8 cellular contexts compared by ENCODE assay signal in the genomic region with DNA sequence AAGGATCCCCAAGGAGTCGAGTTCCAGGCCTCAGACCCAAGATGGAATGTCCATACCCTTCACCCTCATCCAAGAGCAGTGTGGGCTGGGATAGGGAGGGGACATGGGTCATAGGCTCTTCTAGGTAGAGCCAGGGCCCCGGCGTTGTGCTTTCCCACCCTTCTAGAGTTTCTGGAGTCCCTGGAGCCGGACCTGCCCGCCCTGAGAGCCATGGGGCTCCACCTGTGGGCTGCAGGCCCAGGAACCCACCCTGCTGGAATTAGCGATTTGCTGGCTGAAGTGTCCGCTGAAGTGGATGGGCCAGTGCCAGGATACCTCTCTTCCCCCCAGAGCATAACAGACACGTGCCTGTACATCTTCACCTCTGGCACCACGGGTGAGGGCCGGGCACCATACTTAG. TPM values are rescaled to one million over a fixed set of nuclear protein-coding genes. Genes with fewer than 3 reads are reported as not detected.
A peak's percentile ranks its signal among the peaks of the same experiment; 100 is the strongest.
DNase-seq lines count a peak whose midpoint lies in the region; ATAC-seq, FAIRE-seq and TF ChIP-seq lines count a peak whose summit lies in the region.

No MANE protein-coding gene starts in this region.

- POLR2A ChIA-PET in activated CD4-positive, alpha-beta T cell treated with anti-CD3 and anti-CD28 coated beads for 36 hours (lab: Charles Lee) = interaction anchor here (0.6 to 1.6 kb wide), 2 partner anchors 9 to 201 kb away, joined by 3 to 13 read pairs; a partner anchor contains a TSS

- no peak for TF ChIP-seq POLR2A in testis (IDR thresholded peaks at IDR 0.05)

- H3K27me3 ChIP-seq in ascending aorta = no peaks in the 10 kb centered on the region
- H3K27me3 ChIP-seq in layer of hippocampus (ENCODE audit: control insufficient read depth, insufficient read depth, low read length) = no peaks in the 10 kb centered on the region
- H3K27me3 ChIP-seq in testis = no peaks in the 10 kb centered on the region

- TF ChIP-seq CTCF in ascending aorta (IDR thresholded peaks at IDR 0.05) (no peak), testis (IDR thresholded peaks at IDR 0.05) (no peak), D721Med (IDR thresholded peaks at IDR 0.05; ENCODE audit: insufficient read depth, missing control alignments) (no peak)

- WGBS in testis, 2 donors = 35 to 36% methylated on average over 10 of the region's 10 CpGs

- intact Hi-C loops in activated CD4-positive, alpha-beta T cell treated with anti-CD3 and anti-CD28 coated beads for 36 hours (cut with DNase I, micrococcal nuclease) = loop anchor here in 1 of 2 experiments (10.0 kb wide), 1 partner anchor 102 kb away; a partner anchor contains a TSS
- intact Hi-C loops in ascending aorta (cut with DNase I) = loop anchor here (10.0 kb wide), 1 partner anchor 242 kb away; a partner anchor contains a TSS
- intact Hi-C loops in testis (cut with DNase I; ENCODE audit: low total_unique reads) = no loop called here

- FAIRE-seq in D721Med (lab: Jason Lieb, UNC) = no peak

- peak overlapping the region; percentile 69 for H3K4me3 Mint-ChIP-seq in activated CD4-positive, alpha-beta T cell treated with anti-CD3 and anti-CD28 coated beads for 36 hours

- H3K27me3 Mint-ChIP-seq in activated CD4-positive, alpha-beta T cell treated with anti-CD3 and anti-CD28 coated beads for 36 hours = no peaks in the 10 kb centered on the region

- no peak overlapping the region for H3K27ac Mint-ChIP-seq in activated CD4-positive, alpha-beta T cell treated with anti-CD3 and anti-CD28 coated beads for 36 hours

- H3K4me1 Mint-ChIP-seq in activated CD4-positive, alpha-beta T cell treated with anti-CD3 and anti-CD28 coated beads for 36 hours = peaks cover 14% of the 10 kb centered on the region

- no peak for ATAC-seq in activated CD4-positive, alpha-beta T cell treated with anti-CD3 and anti-CD28 coated beads for 36 hours
- ATAC-seq in HG02678 (IDR thresholded peaks at IDR 0.05; ENCODE audit: unreplicated experiment) = no peak

- peaks cover 11% of the 10 kb centered on the region for H3K36me3 Mint-ChIP-seq in activated CD4-positive, alpha-beta T cell treated with anti-CD3 and anti-CD28 coated beads for 36 hours (ENCODE audit: low read depth)

- H3K4me1 ChIP-seq in ascending aorta = peaks cover 22 to 56% of the 10 kb centered on the region in 2 donors
- H3K4me1 ChIP-seq in testis = peaks cover 42% of the 10 kb centered on the region

- no peak for DNase-seq in activated CD4-positive, alpha-beta T cell treated with anti-CD3 and anti-CD28 coated beads for 36 hours
- no peak for DNase-seq in activated CD4-positive, alpha-beta T cell treated with anti-CD3 and anti-CD28 coated beads for 1 hour
- no peak for DNase-seq in ascending aorta (ENCODE audit: low spot score in 2 of 2)
- DNase-seq in testis = no peak
- DNase-seq in DMS153 (lab: John Stamatoyannopoulos, UW) = no peak
- no peak for DNase-seq in D721Med (ENCODE audit: insufficient read length, low spot score)

- peaks cover 28 to 35% of the 10 kb centered on the region in 2 donors for H3K36me3 ChIP-seq in ascending aorta
- no peaks in the 10 kb centered on the region for H3K36me3 ChIP-seq in testis (ENCODE audit: low read depth, missing control alignments)

- H3K27ac ChIP-seq in ascending aorta (peak overlapping the region; percentile 92 to 93), layer of hippocampus (ENCODE audit: low read depth, low read length) (peak overlapping the region; percentile 68), testis (peak overlapping the region; percentile 61 to 87)

- H3K9me3 ChIP-seq in ascending aorta (no peaks in the 10 kb centered on the region), testis (no peaks in the 10 kb centered on the region)

- H3K4me3 ChIP-seq in ascending aorta = peak overlapping the region; percentile 78 to 85
- peak overlapping the region; percentile 55 to 68 for H3K4me3 ChIP-seq in testis

- no peaks in the 10 kb centered on the region for H3K9me3 Mint-ChIP-seq in activated CD4-positive, alpha-beta T cell treated with anti-CD3 and anti-CD28 coated beads for 36 hours (ENCODE audit: low read depth)

- CTCF ChIA-PET in activated CD4-positive, alpha-beta T cell treated with anti-CD3 and anti-CD28 coated beads for 36 hours (lab: Charles Lee) = interaction anchor here (1.0 to 1.6 kb wide), 3 partner anchors 26 to 241 kb away, joined by 4 to 7 read pairs (median 6); a partner anchor contains a TSS

RNA-seq across cellular contexts. Expression of a gene that starts 1.1 kb away (rescaled TPM):
- total RNA-seq in activated CD4-positive, alpha-beta T cell treated with anti-CD3 and anti-CD28 coated beads for 36 hours = 1 to 10 TPM; 5.9 to 9.3 TPM
- total RNA-seq in ascending aorta = 315 TPM
- total RNA-seq in testis = 10 to 100 TPM; 38.5 to 54.9 TPM
- 83.3 TPM for polyA plus RNA-seq in testis (ENCODE audit: insufficient read depth, low read depth, low replicate concordance)

RNA-seq across cellular contexts. Expression of a gene that starts 48.5 kb away (rescaled TPM):
- total RNA-seq in activated CD4-positive, alpha-beta T cell treated with anti-CD3 and anti-CD28 coated beads for 36 hours = 10 to 100 TPM; 52.0 to 58.0 TPM
- 55.9 TPM for total RNA-seq in ascending aorta
- total RNA-seq in testis = 100 to 1,000 TPM; 113 to 121 TPM
- 66.1 TPM for polyA plus RNA-seq in testis (ENCODE audit: insufficient read depth, low read depth, low replicate concordance)
